In the genomic region with DNA sequence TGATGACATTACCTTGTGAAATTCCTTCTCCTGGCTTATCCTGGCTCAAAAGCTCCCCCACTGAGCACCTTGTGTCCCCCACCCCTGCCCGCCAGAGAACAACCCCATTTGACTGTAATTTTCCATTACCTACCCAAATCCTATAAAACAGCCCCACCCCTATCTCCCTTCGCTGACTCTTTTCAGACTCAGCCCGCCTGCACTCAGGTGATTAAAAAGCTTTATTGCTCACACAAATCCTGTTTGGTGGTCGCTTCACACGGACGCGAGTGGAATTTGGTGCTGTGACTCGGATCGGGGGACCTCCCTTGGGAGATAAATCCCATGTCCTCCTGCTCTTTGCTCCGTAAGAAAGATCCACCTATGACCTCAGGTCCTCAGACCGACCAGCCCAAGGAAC, we compare ENCODE assay signal across 10 cellular contexts. TPM values are rescaled to one million over a fixed set of nuclear protein-coding genes. Genes with fewer than 3 reads are reported as not detected.
A peak's percentile ranks its signal among the peaks of the same experiment; 100 is the strongest.
DNase-seq lines count a peak whose midpoint lies in the region; ATAC-seq, FAIRE-seq and TF ChIP-seq lines count a peak whose summit lies in the region.
"Not testable (repeated sequence)": the region's sequence is repeated elsewhere in the genome, so short reads cannot be mapped to it uniquely, and the experiment has no call there.
"Had no signal": no experiment of that assay in that cellular context is flagged by ENCODE, and none has a peak within 500 bp of the region (broad histone marks: within the 10 kb centered on the region; RNA-seq: fewer than 3 reads in every experiment).

No MANE protein-coding gene starts in this region.

- not testable (repeated sequence) for H2BK20ac ChIP-seq in H9 (ENCODE audit: low read depth, low read length, poor library complexity, severe bottlenecking)

- POLR2A ChIA-PET in activated CD4-positive, alpha-beta T cell treated with anti-CD3 and anti-CD28 coated beads for 36 hours (lab: Charles Lee) = not testable (repeated sequence)

- DNase-seq in H9; astrocyte (ENCODE audit: low read depth); natural killer cell treated with Interleukin-12 subunit alpha and Interleukin-12 subunit beta and Interleukin-15 and Interleukin-18, amount 100 ng/mL, for 72 hours (ENCODE audit: low spot score); vagina (ENCODE audit: extremely low spot score in 2 of 2): not testable (repeated sequence)
- DNase-seq in activated CD4-positive, alpha-beta T cell treated with anti-CD3 and anti-CD28 coated beads for 36 hours = peak; percentile 14
- peak; percentile 56 for DNase-seq in endodermal cell

- H2BK15ac ChIP-seq in H9 (ENCODE audit: low read depth, low read length) = not testable (repeated sequence)

- H3K9me3 ChIP-seq in H9 (ENCODE audit: control insufficient read depth, low read depth, low read length); astrocyte (ENCODE audit: insufficient read depth, low read depth, low read length); vagina: not testable (repeated sequence)
- H3K9me3 ChIP-seq in HUES64 (ENCODE audit: insufficient read depth, low read depth, low read length) = peaks cover 10% of the 10 kb centered on the region
- H3K9me3 ChIP-seq in endodermal cell (ENCODE audit: control insufficient read depth, low read length) = peaks cover 24% of the 10 kb centered on the region

- WGBS in H9 (ENCODE audit: extremely low coverage, insufficient read length, low lambda C conversion rate) = no CpG with 5 or more reads among the region's 11 CpGs
- 30% methylated on average over 11 of the region's 11 CpGs for WGBS in HUES64
- 33 to 46% methylated on average over 6 to 11 of the region's 11 CpGs for WGBS in endodermal cell (ENCODE audit: insufficient coverage in 1 of 2, insufficient read length in 1 of 2), 2 experiments

- not testable (repeated sequence) for H2BK5ac ChIP-seq in H9 (ENCODE audit: insufficient read length, low read length)

- not testable (repeated sequence) for H4K20me1 ChIP-seq in H9 (ENCODE audit: control insufficient read depth, insufficient read depth, insufficient read length); astrocyte (ENCODE audit: insufficient read depth, low read length)

- not testable (repeated sequence) for H3K27me3 ChIP-seq in H9 (ENCODE audit: insufficient read depth, low read length); HUES64 (ENCODE audit: insufficient read depth, low read length); astrocyte (ENCODE audit: insufficient read depth, low read length); endodermal cell (ENCODE audit: control insufficient read depth, insufficient read depth, low read length, poor library complexity, severe bottlenecking); vagina

- not testable (repeated sequence) for FAIRE-seq in astrocyte (lab: Jason Lieb, UNC)

- not testable (repeated sequence) for H3K23ac ChIP-seq in H9 (ENCODE audit: insufficient read length, low read depth, low read length)

- H3K4me3 ChIP-seq in HUES64 (ENCODE audit: low read length) (peak overlapping the region; percentile 30), endodermal cell (ENCODE audit: low read length) (peak overlapping the region; percentile 89), vagina (peak overlapping the region in 1 of 2 donors; percentile 33)
- H3K4me3 ChIP-seq in astrocyte (ENCODE audit: insufficient read depth, low read depth, low read length) = not testable (repeated sequence)

- H3K9ac ChIP-seq in H9 (ENCODE audit: extremely low read depth, insufficient read length, low read length); astrocyte (ENCODE audit: low read length): not testable (repeated sequence)
- peak overlapping the region; percentile 26; the same call in 1 of the 2 replicates for H3K9ac ChIP-seq in HUES64 (ENCODE audit: low read depth, low read length)
- H3K9ac ChIP-seq in endodermal cell (ENCODE audit: extremely low read depth, low read length, poor library complexity, severe bottlenecking) = peak overlapping the region; percentile 86

- not testable (repeated sequence) for H2AFZ ChIP-seq in H9 (ENCODE audit: low read length); astrocyte (ENCODE audit: low read depth, low read length)

- not testable (repeated sequence) for H2BK120ac ChIP-seq in H9 (ENCODE audit: low read depth, low read length, poor library complexity, severe bottlenecking)

- not testable (repeated sequence) for H3T11ph ChIP-seq in H9 (ENCODE audit: low read length)

- TF ChIP-seq POLR2A in vagina (IDR thresholded peaks at IDR 0.05) = not testable (repeated sequence)

- H3K9me3 Mint-ChIP-seq in H9 (peaks cover 27 to 31% of the 10 kb centered on the region in 2 experiments), endodermal cell (peaks cover 39% of the 10 kb centered on the region)
- H3K9me3 Mint-ChIP-seq in activated CD4-positive, alpha-beta T cell treated with anti-CD3 and anti-CD28 coated beads for 36 hours (ENCODE audit: low read depth); astrocyte (ENCODE audit: unreplicated experiment); natural killer cell treated with Interleukin-12 subunit alpha and Interleukin-12 subunit beta and Interleukin-15 and Interleukin-18, amount 100 ng/mL, for 72 hours: not testable (repeated sequence)

- not testable (repeated sequence) for H3K4ac ChIP-seq in H9 (ENCODE audit: low read depth, low read length)

- H3K79me1 ChIP-seq in H9 (ENCODE audit: insufficient read depth, low read depth, low read length, poor library complexity, severe bottlenecking) = not testable (repeated sequence)

- not testable (repeated sequence) for H4K8ac ChIP-seq in H9 (replicated peaks; ENCODE audit: insufficient read length, low read depth, low read length)

- H3K18ac ChIP-seq in H9 (ENCODE audit: insufficient read length, low read depth, low read length) = not testable (repeated sequence)

- not testable (repeated sequence) for H2AK5ac ChIP-seq in H9 (ENCODE audit: insufficient read length, low read length)

- not testable (repeated sequence) for H3K79me2 ChIP-seq in H9 (ENCODE audit: insufficient read depth, low read length); astrocyte (ENCODE audit: insufficient read depth, low read length)

- intact Hi-C loops in activated CD4-positive, alpha-beta T cell treated with anti-CD3 and anti-CD28 coated beads for 36 hours (cut with DNase I, micrococcal nuclease) = loop anchor here in 1 of 2 experiments (5.0 kb wide), 3 partner anchors 143 to 228 kb away; no protein-coding TSS in a partner anchor
- intact Hi-C loops in vagina (cut with DNase I) = not testable (repeated sequence)

- H4K91ac ChIP-seq in H9 (ENCODE audit: insufficient read length, low read depth, low read length) = not testable (repeated sequence)

- not testable (repeated sequence) for H3K23me2 ChIP-seq in H9 (ENCODE audit: insufficient read length, low read depth, low read length, poor library complexity, severe bottlenecking)

- H3K4me1 Mint-ChIP-seq in H9 = peaks cover 28 to 36% of the 10 kb centered on the region in 2 experiments
- peaks cover 35% of the 10 kb centered on the region for H3K4me1 Mint-ChIP-seq in activated CD4-positive, alpha-beta T cell treated with anti-CD3 and anti-CD28 coated beads for 36 hours
- H3K4me1 Mint-ChIP-seq in astrocyte (ENCODE audit: low read depth, unreplicated experiment) = not testable (repeated sequence)
- H3K4me1 Mint-ChIP-seq in endodermal cell = peaks cover 28% of the 10 kb centered on the region
- peaks cover 30% of the 10 kb centered on the region in 2 donors for H3K4me1 Mint-ChIP-seq in natural killer cell treated with Interleukin-12 subunit alpha and Interleukin-12 subunit beta and Interleukin-15 and Interleukin-18, amount 100 ng/mL, for 72 hours (ENCODE audit: low read depth in 2 of 2)

- H3K27ac ChIP-seq in H9 (ENCODE audit: insufficient read length, low read depth, low read length); astrocyte (ENCODE audit: low read depth, low read length); endodermal cell (ENCODE audit: low read depth, low read length): not testable (repeated sequence)
- H3K27ac ChIP-seq in HUES64 (ENCODE audit: low read depth, low read length) (peak overlapping the region; percentile 28; the same call in 1 of the 2 replicates), vagina (peak overlapping the region; percentile 61)

- H3K14ac ChIP-seq in H9 (ENCODE audit: insufficient read depth, low read length) = not testable (repeated sequence)

- H3K4me1 ChIP-seq in H9 (ENCODE audit: insufficient read depth, low read length); HUES64 (ENCODE audit: insufficient read depth, low read length); astrocyte (ENCODE audit: insufficient read depth, low read length); endodermal cell (ENCODE audit: control insufficient read depth, insufficient read depth, low read length); vagina: not testable (repeated sequence)

- ATAC-seq in activated CD4-positive, alpha-beta T cell treated with anti-CD3 and anti-CD28 coated beads for 36 hours; natural killer cell treated with Interleukin-12 subunit alpha and Interleukin-12 subunit beta and Interleukin-15 and Interleukin-18, amount 100 ng/mL, for 72 hours: not testable (repeated sequence)

- H3K4me2 ChIP-seq in H9 (ENCODE audit: insufficient read depth, insufficient read length, low read length) (peak overlapping the region; percentile 43), astrocyte (ENCODE audit: low read length) (peak overlapping the region; percentile 58)

- not testable (repeated sequence) for H3K27me3 Mint-ChIP-seq in H9 (ENCODE audit: low read depth); endodermal cell (ENCODE audit: insufficient read depth)
- H3K27me3 Mint-ChIP-seq in activated CD4-positive, alpha-beta T cell treated with anti-CD3 and anti-CD28 coated beads for 36 hours = peaks cover 34% of the 10 kb centered on the region
- H3K27me3 Mint-ChIP-seq in astrocyte (ENCODE audit: low read depth, unreplicated experiment) = peaks cover 32% of the 10 kb centered on the region
- peaks cover 24 to 27% of the 10 kb centered on the region in 2 donors for H3K27me3 Mint-ChIP-seq in natural killer cell treated with Interleukin-12 subunit alpha and Interleukin-12 subunit beta and Interleukin-15 and Interleukin-18, amount 100 ng/mL, for 72 hours

- not testable (repeated sequence) for H3K36me3 ChIP-seq in HUES64 (ENCODE audit: insufficient read depth, low read length); astrocyte (ENCODE audit: insufficient read depth, low read length); vagina
- peaks cover 32% of the 10 kb centered on the region for H3K36me3 ChIP-seq in endodermal cell (ENCODE audit: control insufficient read depth, insufficient read depth, low read length)

- not testable (repeated sequence) for TF ChIP-seq CTCF in H9 (conservative IDR thresholded peaks at IDR 0.05); astrocyte (IDR thresholded peaks at IDR 0.05; ENCODE audit: insufficient read depth, low read depth, low read length); endodermal cell (conservative IDR thresholded peaks at IDR 0.05); vagina (IDR thresholded peaks at IDR 0.05)

- CTCF ChIA-PET in activated CD4-positive, alpha-beta T cell treated with anti-CD3 and anti-CD28 coated beads for 36 hours (lab: Charles Lee) = not testable (repeated sequence)

- not testable (repeated sequence) for H3K56ac ChIP-seq in H9 (ENCODE audit: insufficient read length, low read depth, low read length)

- H3K36me3 Mint-ChIP-seq in H9 (ENCODE audit: insufficient read depth in 1 of 3, low read depth in 3 of 3) = peaks cover 24 to 32% (median 26%) of the 10 kb centered on the region in 3 experiments
- not testable (repeated sequence) for H3K36me3 Mint-ChIP-seq in activated CD4-positive, alpha-beta T cell treated with anti-CD3 and anti-CD28 coated beads for 36 hours (ENCODE audit: low read depth); astrocyte (ENCODE audit: low read depth, unreplicated experiment); natural killer cell treated with Interleukin-12 subunit alpha and Interleukin-12 subunit beta and Interleukin-15 and Interleukin-18, amount 100 ng/mL, for 72 hours
- peaks cover 31% of the 10 kb centered on the region for H3K36me3 Mint-ChIP-seq in endodermal cell (ENCODE audit: low read depth)

- H3K27ac Mint-ChIP-seq in H9 (peak overlapping the region; percentile 0 to 19 (median 1); a peak in 6 of 7 replicates), endodermal cell (peak overlapping the region; percentile 96)
- H3K27ac Mint-ChIP-seq in activated CD4-positive, alpha-beta T cell treated with anti-CD3 and anti-CD28 coated beads for 36 hours = peak overlapping the region; percentile 1
- not testable (repeated sequence) for H3K27ac Mint-ChIP-seq in astrocyte (ENCODE audit: unreplicated experiment)
- peak overlapping the region; percentile 21 to 50 for H3K27ac Mint-ChIP-seq in natural killer cell treated with Interleukin-12 subunit alpha and Interleukin-12 subunit beta and Interleukin-15 and Interleukin-18, amount 100 ng/mL, for 72 hours

- H2BK12ac ChIP-seq in H9 (ENCODE audit: insufficient read length, low read depth, low read length) = not testable (repeated sequence)

- not testable (repeated sequence) for H4K5ac ChIP-seq in H9 (ENCODE audit: insufficient read length, low read depth, low read length)

- H3K4me3 Mint-ChIP-seq in H9 (peak overlapping the region; percentile 12 to 21; a peak in 4 of 5 replicates), astrocyte (ENCODE audit: unreplicated experiment) (peak overlapping the region; percentile 45), endodermal cell (peak overlapping the region; percentile 81)
- not testable (repeated sequence) for H3K4me3 Mint-ChIP-seq in activated CD4-positive, alpha-beta T cell treated with anti-CD3 and anti-CD28 coated beads for 36 hours; natural killer cell treated with Interleukin-12 subunit alpha and Interleukin-12 subunit beta and Interleukin-15 and Interleukin-18, amount 100 ng/mL, for 72 hours

RNA-seq across cellular contexts. Expression of a gene that starts 7.0 kb away (rescaled TPM):
- total RNA-seq in H9 (2021) = 8.7 and 9.3 TPM in 2 replicates
- polyA plus RNA-seq in HUES64 (2013, experiment 1 of 2) = 5.3 TPM
- 5.3 TPM for polyA plus RNA-seq in HUES64 (2013, experiment 2 of 2)
- under 1 TPM in 1 of 2 experiments, not detected in 1; 0.39 TPM for total RNA-seq in activated CD4-positive, alpha-beta T cell treated with anti-CD3 and anti-CD28 coated beads for 36 hours
- not detected in 2 replicates for total RNA-seq in astrocyte
- 1 to 10 TPM; 1.2 to 2.9 TPM for total RNA-seq in endodermal cell
- polyA plus RNA-seq in endodermal cell (2013, experiment 1 of 2) = 1.2 TPM
- not detected for polyA plus RNA-seq in endodermal cell (2013, experiment 2 of 2)
- total RNA-seq in natural killer cell treated with Interleukin-12 subunit alpha and Interleukin-12 subunit beta and Interleukin-15 and Interleukin-18, amount 100 ng/mL, for 72 hours = not detected
- not detected for total RNA-seq in vagina
- total RNA-seq: CD4-positive, alpha-beta memory T cell; HepG2 had no signal
- polyA plus RNA-seq: AG04450; CD4-positive, alpha-beta memory T cell had no signal

RNA-seq across cellular contexts. Expression of a gene that starts 34.6 kb away (rescaled TPM):
- not detected in 2 replicates for total RNA-seq in H9 (2021)
- not detected for polyA plus RNA-seq in HUES64 (2013, experiment 1 of 2)
- not detected for polyA plus RNA-seq in HUES64 (2013, experiment 2 of 2)
- not detected for total RNA-seq in activated CD4-positive, alpha-beta T cell treated with anti-CD3 and anti-CD28 coated beads for 36 hours
- total RNA-seq in astrocyte = not detected in 2 replicates
- not detected for total RNA-seq in endodermal cell
- polyA plus RNA-seq in endodermal cell (2013, experiment 1 of 2) = not detected
- not detected for polyA plus RNA-seq in endodermal cell (2013, experiment 2 of 2)
- total RNA-seq in natural killer cell treated with Interleukin-12 subunit alpha and Interleukin-12 subunit beta and Interleukin-15 and Interleukin-18, amount 100 ng/mL, for 72 hours = 1 to 10 TPM in 1 of 2 donors, under 1 TPM in 1; 0.90 to 1.1 TPM
- total RNA-seq in vagina = not detected
- total RNA-seq: CD4-positive, alpha-beta memory T cell; HepG2 had no signal
- polyA plus RNA-seq: AG04450; CD4-positive, alpha-beta memory T cell; HepG2 had no signal

RNA-seq across cellular contexts. Expression of a gene that starts 40.3 kb away (rescaled TPM):
- total RNA-seq in H9 (2021) (82.7 and 87.5 TPM in 2 replicates), astrocyte (14.0 and 15.4 TPM in 2 replicates), endodermal cell (10 to 100 TPM; 64.7 to 70.0 TPM), vagina (17.7 TPM)
- 47.4 TPM for polyA plus RNA-seq in HUES64 (2013, experiment 1 of 2)
- 48.6 TPM for polyA plus RNA-seq in HUES64 (2013, experiment 2 of 2)
- total RNA-seq in activated CD4-positive, alpha-beta T cell treated with anti-CD3 and anti-CD28 coated beads for 36 hours = 1 to 10 TPM; 4.1 to 5.0 TPM
- polyA plus RNA-seq in endodermal cell (2013, experiment 1 of 2) = 44.6 TPM
- polyA plus RNA-seq in endodermal cell (2013, experiment 2 of 2) = 41.5 TPM
- 10 to 100 TPM; 13.5 to 22.0 TPM for total RNA-seq in natural killer cell treated with Interleukin-12 subunit alpha and Interleukin-12 subunit beta and Interleukin-15 and Interleukin-18, amount 100 ng/mL, for 72 hours
